In genomic region chr16:71276589-71277334, GRCh38 we compare ENCODE assay signal across 20 cellular contexts. TPM values are rescaled to one million over a fixed set of nuclear protein-coding genes. Genes with fewer than 3 reads are reported as not detected.
DNase-seq lines count a peak whose midpoint lies in the region; ATAC-seq and TF ChIP-seq lines count a peak whose summit lies in the region.
"Had no signal": no experiment of that assay in that cellular context is flagged by ENCODE, and none has a peak within 500 bp of the region (broad histone marks: within the 10 kb centered on the region; RNA-seq: fewer than 3 reads in every experiment).

No MANE protein-coding gene starts in this region.

- H3K27ac ChIP-seq in upper lobe of right lung, result no peak overlapping the region
- H3K27ac ChIP-seq: 22Rv1; A549; BLaER1 treated with 17β-estradiol and CSF1 and Interleukin-3, amounts not matched to agents 10 nM and 100 nM; C4-2B had no signal

- no peaks in the 10 kb centered on the region for H3K27me3 Mint-ChIP-seq in natural killer cell (ENCODE audit: low read depth in 2 of 2)
- H3K27me3 Mint-ChIP-seq in natural killer cell treated with Interleukin-12 subunit alpha and Interleukin-12 subunit beta and Interleukin-15 and Interleukin-18, amount 100 ng/mL, for 72 hours, result no peaks in the 10 kb centered on the region
- H3K27me3 Mint-ChIP-seq: B cell; CD4-positive, alpha-beta T cell had no signal

- peaks cover 6 to 7% of the 10 kb centered on the region in 2 donors for H3K9me3 Mint-ChIP-seq in natural killer cell
- peaks cover 5% of the 10 kb centered on the region for H3K9me3 Mint-ChIP-seq in natural killer cell treated with Interleukin-12 subunit alpha and Interleukin-12 subunit beta and Interleukin-15 and Interleukin-18, amount 100 ng/mL, for 72 hours

- no peak for TF ChIP-seq CTCF in natural killer cell (IDR thresholded peaks at IDR 0.05)
- no peak for TF ChIP-seq CTCF in upper lobe of right lung (IDR thresholded peaks at IDR 0.05)

- no peaks in the 10 kb centered on the region for H3K27me3 ChIP-seq in upper lobe of right lung
- H3K27me3 ChIP-seq: BLaER1 treated with 17β-estradiol and CSF1 and Interleukin-3, amounts not matched to agents 10 nM and 100 nM had no signal

- DNase-seq in natural killer cell (no peak), OCI-M1 (lab: John Stamatoyannopoulos, UW) (peak; percentile 29), globus pallidus (ENCODE audit: low spot score) (peak; percentile 12), medulla oblongata (ENCODE audit: extremely low spot score) (peak; percentile 49), SW480 (ENCODE audit: low spot score) (no peak), KG1 (lab: John Stamatoyannopoulos, UW) (no peak), upper lobe of right lung (no peak)
- DNase-seq in natural killer cell treated with Interleukin-12 subunit alpha and Interleukin-12 subunit beta and Interleukin-15 and Interleukin-18, amount 100 ng/mL, for 72 hours (ENCODE audit: low spot score), result no peak
- DNase-seq: AML-193; Caco-2; Calu3; CD4-positive, alpha-beta T cell; CD8-positive, alpha-beta T cell; DMS79 treated with DMSO at 0.1 percent for 48 hours; GF-D8 had no signal

- peaks cover 17 to 20% of the 10 kb centered on the region in 2 donors for H3K4me1 Mint-ChIP-seq in natural killer cell
- peaks cover 7 to 12% of the 10 kb centered on the region in 2 donors for H3K4me1 Mint-ChIP-seq in natural killer cell treated with Interleukin-12 subunit alpha and Interleukin-12 subunit beta and Interleukin-15 and Interleukin-18, amount 100 ng/mL, for 72 hours (ENCODE audit: low read depth in 2 of 2)
- H3K4me1 Mint-ChIP-seq: B cell had no signal

- H3K4me3 ChIP-seq in upper lobe of right lung, result no peak overlapping the region
- H3K4me3 ChIP-seq: A549; BLaER1 treated with 17β-estradiol and CSF1 and Interleukin-3, amounts not matched to agents 10 nM and 100 nM had no signal

- no peaks in the 10 kb centered on the region for H3K4me1 ChIP-seq in upper lobe of right lung
- H3K4me1 ChIP-seq: A549; BLaER1 treated with 17β-estradiol and CSF1 and Interleukin-3, amounts not matched to agents 10 nM and 100 nM; Caco-2 had no signal

- intact Hi-C loops in natural killer cell (cut with micrococcal nuclease) (no loop called here), upper lobe of right lung (cut with DNase I) (no loop called here)

- peaks cover 18% of the 10 kb centered on the region for H3K36me3 Mint-ChIP-seq in natural killer cell
- peaks cover 15% of the 10 kb centered on the region for H3K36me3 Mint-ChIP-seq in natural killer cell treated with Interleukin-12 subunit alpha and Interleukin-12 subunit beta and Interleukin-15 and Interleukin-18, amount 100 ng/mL, for 72 hours
- H3K36me3 Mint-ChIP-seq: CD8-positive, alpha-beta T cell had no signal

- ATAC-seq in natural killer cell (peak; percentile 32 to 82 (median 77)), upper lobe of right lung (no peak)
- ATAC-seq in natural killer cell treated with Interleukin-12 subunit alpha and Interleukin-12 subunit beta and Interleukin-15 and Interleukin-18, amount 100 ng/mL, for 72 hours, result no peak
- ATAC-seq: A549; CD8-positive, alpha-beta T cell had no signal

- H3K36me3 ChIP-seq in upper lobe of right lung, result no peaks in the 10 kb centered on the region

- H3K4me3 Mint-ChIP-seq in natural killer cell, result peak overlapping the region; percentile 29
- no peak overlapping the region for H3K4me3 Mint-ChIP-seq in natural killer cell treated with Interleukin-12 subunit alpha and Interleukin-12 subunit beta and Interleukin-15 and Interleukin-18, amount 100 ng/mL, for 72 hours
- H3K4me3 Mint-ChIP-seq: B cell; CD4-positive, alpha-beta T cell; CD8-positive, alpha-beta T cell had no signal

- peak overlapping the region; percentile 48 to 60 for H3K27ac Mint-ChIP-seq in natural killer cell
- no peak overlapping the region for H3K27ac Mint-ChIP-seq in natural killer cell treated with Interleukin-12 subunit alpha and Interleukin-12 subunit beta and Interleukin-15 and Interleukin-18, amount 100 ng/mL, for 72 hours
- H3K27ac Mint-ChIP-seq: B cell; CD4-positive, alpha-beta T cell; CD8-positive, alpha-beta T cell had no signal

- no peaks in the 10 kb centered on the region for H3K9me3 ChIP-seq in upper lobe of right lung

RNA-seq across cellular contexts. Expression of gene CMTR2, which starts 12.4 kb away (rescaled TPM):
- total RNA-seq in natural killer cell, result 10 to 100 TPM; 18.1 to 37.2 (median 23.1) TPM
- 10 to 100 TPM; 16.6 to 23.8 TPM for total RNA-seq in natural killer cell treated with Interleukin-12 subunit alpha and Interleukin-12 subunit beta and Interleukin-15 and Interleukin-18, amount 100 ng/mL, for 72 hours
- total RNA-seq in upper lobe of right lung, result 21.6 TPM

RNA-seq across cellular contexts. Expression of gene HYDIN, which starts 46.2 kb away (rescaled TPM):
- 1 to 10 TPM in 1 of 3 donors, under 1 TPM in 2; 0.43 to 1.1 (median 0.82) TPM for total RNA-seq in natural killer cell
- not detected for total RNA-seq in natural killer cell treated with Interleukin-12 subunit alpha and Interleukin-12 subunit beta and Interleukin-15 and Interleukin-18, amount 100 ng/mL, for 72 hours
- 2.7 TPM for total RNA-seq in upper lobe of right lung
- total RNA-seq: CD4-positive, alpha-beta T cell; CD8-positive, alpha-beta T cell had no signal

Comparison
In these comparisons a context has a peak if more than half of its experiments do, and no peak if none do; other contexts are left out.
1. ATAC-seq: peak in natural killer cell (3 of 3); none in natural killer cell treated with Interleukin-12 subunit alpha and Interleukin-12 subunit beta and Interleukin-15 and Interleukin-18, amount 100 ng/mL, for 72 hours (0 of 2) and upper lobe of right lung (single experiment).
2. H3K27ac Mint-ChIP-seq: peak in natural killer cell (2 of 2); none in natural killer cell treated with Interleukin-12 subunit alpha and Interleukin-12 subunit beta and Interleukin-15 and Interleukin-18, amount 100 ng/mL, for 72 hours (0 of 2).
3. DNase-seq: peak in OCI-M1 (single experiment), globus pallidus (single experiment) and medulla oblongata (single experiment); none in natural killer cell (single experiment), natural killer cell treated with Interleukin-12 subunit alpha and Interleukin-12 subunit beta and Interleukin-15 and Interleukin-18, amount 100 ng/mL, for 72 hours (single experiment), SW480 (single experiment), KG1 (single experiment) and upper lobe of right lung (single experiment).